ENCODE assay signal across 13 cellular contexts in genomic region chr2:139366659-139367058, GRCh38.
"Had no signal": no experiment of that assay in that cellular context is flagged by ENCODE, and none has a peak within 500 bp of the region (broad histone marks: within the 10 kb centered on the region; RNA-seq: fewer than 3 reads in every experiment).

No MANE protein-coding gene starts in this region.

- DNase-seq: activated CD4-positive, alpha-beta memory T cell treated with anti-CD3 and anti-CD28 coated beads, Interleukin-2, amount 10 ng/mL, durations not matched to agents 7 days and 5 days; activated CD4-positive, alpha-beta T cell treated with anti-CD3 and anti-CD28 coated beads for 36 hours; activated effector memory CD4-positive, alpha-beta T cell treated with anti-CD3 and anti-CD28 coated beads, Interleukin-2, amount 50 U/mL, for 16 hours; activated T-cell treated with anti-CD3 and anti-CD28 coated beads, Interleukin-2, amount 50 U/mL, for 4 hours; adrenal gland; dorsolateral prefrontal cortex; islet precursor cell; naive B cell; ovary; stimulated activated CD4-positive, alpha-beta T cell treated with anti-CD3 and anti-CD28 coated beads, Interleukin-1b, Interleukin-23, amount 100 ng/mL, for 48 hours; stimulated activated naive CD8-positive, alpha-beta T cell treated with anti-CD3 and anti-CD28 coated beads, Interleukin-15, amount 100 ng/mL, for 72 hours had no signal

- H3K27ac ChIP-seq: adrenal gland, dorsolateral prefrontal cortex, gastroesophageal sphincter, hepatocyte, ovary had no signal

- ATAC-seq: activated CD4-positive, alpha-beta T cell treated with anti-CD3 and anti-CD28 coated beads for 36 hours; activated T-cell treated with anti-CD3 and anti-CD28 coated beads, Interleukin-2, amount 50 U/mL, for 4 hours; gastroesophageal sphincter; stimulated activated naive CD8-positive, alpha-beta T cell treated with anti-CD3 and anti-CD28 coated beads, Interleukin-15, amount 100 ng/mL, for 72 hours had no signal

- H3K4me1 ChIP-seq: adrenal gland, gastroesophageal sphincter had no signal

- H3K4me2 ChIP-seq: hepatocyte had no signal

- H3K9me3 ChIP-seq: adrenal gland, gastroesophageal sphincter, ovary had no signal

- H2AFZ ChIP-seq: hepatocyte had no signal

- H3K4me3 ChIP-seq: adrenal gland, dorsolateral prefrontal cortex, gastroesophageal sphincter, hepatocyte, ovary had no signal

- H3K36me3 ChIP-seq: adrenal gland, gastroesophageal sphincter, ovary had no signal

- H3K27me3 ChIP-seq: adrenal gland, dorsolateral prefrontal cortex, gastroesophageal sphincter, hepatocyte, ovary had no signal

- H3K79me2 ChIP-seq: hepatocyte had no signal
